In genomic region chr7:26538216-26538615, GRCh38 we compare ENCODE assay signal across 25 cellular contexts.
"Had no signal": no experiment of that assay in that cellular context is flagged by ENCODE, and none has a peak within 500 bp of the region (broad histone marks: within the 10 kb centered on the region; RNA-seq: fewer than 3 reads in every experiment).

No MANE protein-coding gene starts in this region.

- H3K4me3 Mint-ChIP-seq: activated CD4-positive, alpha-beta T cell treated with anti-CD3 and anti-CD28 coated beads for 36 hours; activated CD4-positive, alpha-beta T cell treated with anti-CD3 and anti-CD28 coated beads, Interleukin-2, amount 10 ng/mL, durations not matched to agents 7 days and 5 days; activated CD8-positive, alpha-beta T cell treated with anti-CD3 and anti-CD28 coated beads, Interleukin-2, amount 10 ng/mL, durations not matched to agents 7 days and 5 days; activated T-cell treated with anti-CD3 and anti-CD28 coated beads, Interleukin-2, amount 50 U/mL, for 24 hours; T-helper 1 cell treated with Interleukin-12 subunit alpha and Interleukin-12 subunit beta and Interleukin-4 antibody, amounts not matched to agents 30 μg/mL and 1 μg/mL, for 36 hours; T-helper 2 cell treated with Interferon-gamma antibody and Interleukin-4, amounts not matched to agents 5 μg/mL and 100 μg/mL, for 36 hours; WTC11 had no signal

- H3K9me2 ChIP-seq: SK-N-SH had no signal

- H3K36me3 Mint-ChIP-seq: activated naive CD4-positive, alpha-beta T cell treated with anti-CD3 and anti-CD28 coated beads, Interleukin-2, amount 50 U/mL, for 72 hours; WTC11 had no signal

- H3K36me3 ChIP-seq: adrenal gland, breast epithelium, Peyer's patch, SJSA1 had no signal

- DNase-seq: activated CD4-positive, alpha-beta T cell treated with anti-CD3 and anti-CD28 coated beads for 36 hours; activated CD4-positive, alpha-beta T cell treated with anti-CD3 and anti-CD28 coated beads, Interleukin-2, amount 10 ng/mL, durations not matched to agents 7 days and 5 days; activated CD4-positive, alpha-beta T cell treated with anti-CD3 and anti-CD28 coated beads, Interleukin-2, amount 50 U/mL, for 48 hours; activated CD8-positive, alpha-beta T cell treated with anti-CD3 and anti-CD28 coated beads, Interleukin-2, amount 10 ng/mL, durations not matched to agents 7 days and 5 days; activated gamma-delta T cell; activated naive CD4-positive, alpha-beta T cell treated with Interleukin-2 at 50 U/mL for 16 hours; activated T-cell treated with anti-CD3 and anti-CD28 coated beads, Interleukin-2, amount 50 U/mL, for 24 hours; adrenal gland; body of pancreas; Karpas-422; KBM-7; MM.1S; NCI-H187; NCI-H526; Peyer's patch; RPMI8226; SK-N-SH had no signal

- H3K4me1 ChIP-seq: adrenal gland, body of pancreas, breast epithelium, Peyer's patch, SJSA1 had no signal

- H3K4me1 Mint-ChIP-seq: activated CD4-positive, alpha-beta T cell treated with anti-CD3 and anti-CD28 coated beads for 36 hours; WTC11 had no signal

- ATAC-seq: activated CD4-positive, alpha-beta T cell treated with anti-CD3 and anti-CD28 coated beads for 36 hours; activated CD4-positive, CD25-positive, alpha-beta regulatory T cell treated with anti-CD3 and anti-CD28 coated beads, Interleukin-2, amount 50 U/mL, for 24 hours; activated CD8-positive, alpha-beta T cell treated with anti-CD3 and anti-CD28 coated beads, Interleukin-2, amount 10 ng/mL, durations not matched to agents 7 days and 5 days; activated naive CD4-positive, alpha-beta T cell treated with anti-CD3 and anti-CD28 coated beads, Interleukin-2, amount 50 U/mL, for 72 hours; body of pancreas; WTC11 had no signal

- H3K27ac ChIP-seq: adrenal gland, body of pancreas, breast epithelium, Peyer's patch, SJSA1 had no signal

- H3K9me3 Mint-ChIP-seq: activated CD4-positive, alpha-beta T cell treated with anti-CD3 and anti-CD28 coated beads, Interleukin-2, amount 10 ng/mL, durations not matched to agents 7 days and 5 days; activated naive CD4-positive, alpha-beta T cell treated with anti-CD3 and anti-CD28 coated beads, Interleukin-2, amount 50 U/mL, for 72 hours; activated T-cell treated with anti-CD3 and anti-CD28 coated beads, Interleukin-2, amount 50 U/mL, for 24 hours; activated T-helper 2 cell treated with anti-CD3 and anti-CD28 coated beads, Interferon-gamma antibody, Interleukin-2, Interleukin-4, amounts not matched to agents 10 μg/mL and 5 μg/mL and 100 μg/mL, durations not matched to agents 14 hours and 24 hours and 36 hours; T-helper 1 cell treated with Interleukin-12 subunit alpha and Interleukin-12 subunit beta and Interleukin-4 antibody, amounts not matched to agents 30 μg/mL and 1 μg/mL, for 36 hours; T-helper 2 cell treated with Interferon-gamma antibody and Interleukin-4, amounts not matched to agents 5 μg/mL and 100 μg/mL, for 36 hours; WTC11 had no signal

- H3K4me3 ChIP-seq: adrenal gland, body of pancreas, breast epithelium, Peyer's patch, SJSA1 had no signal

- H3K4me2 ChIP-seq: SK-N-SH had no signal

- H3K27ac Mint-ChIP-seq: activated CD4-positive, alpha-beta T cell treated with anti-CD3 and anti-CD28 coated beads, Interleukin-2, amount 10 ng/mL, durations not matched to agents 7 days and 5 days; activated CD8-positive, alpha-beta T cell treated with anti-CD3 and anti-CD28 coated beads, Interleukin-2, amount 10 ng/mL, durations not matched to agents 7 days and 5 days; activated T-cell treated with anti-CD3 and anti-CD28 coated beads, Interleukin-2, amount 50 U/mL, for 24 hours; activated T-helper 2 cell treated with anti-CD3 and anti-CD28 coated beads, Interferon-gamma antibody, Interleukin-2, Interleukin-4, amounts not matched to agents 10 μg/mL and 5 μg/mL and 100 μg/mL, durations not matched to agents 14 hours and 24 hours and 36 hours; T-helper 1 cell treated with Interleukin-12 subunit alpha and Interleukin-12 subunit beta and Interleukin-4 antibody, amounts not matched to agents 30 μg/mL and 1 μg/mL, for 36 hours; T-helper 2 cell treated with Interferon-gamma antibody and Interleukin-4, amounts not matched to agents 5 μg/mL and 100 μg/mL, for 36 hours; WTC11 had no signal

- H3K27me3 ChIP-seq: body of pancreas, Peyer's patch had no signal
